Comparison of ENCODE assay signal across 1 cellular context in the genomic region with DNA sequence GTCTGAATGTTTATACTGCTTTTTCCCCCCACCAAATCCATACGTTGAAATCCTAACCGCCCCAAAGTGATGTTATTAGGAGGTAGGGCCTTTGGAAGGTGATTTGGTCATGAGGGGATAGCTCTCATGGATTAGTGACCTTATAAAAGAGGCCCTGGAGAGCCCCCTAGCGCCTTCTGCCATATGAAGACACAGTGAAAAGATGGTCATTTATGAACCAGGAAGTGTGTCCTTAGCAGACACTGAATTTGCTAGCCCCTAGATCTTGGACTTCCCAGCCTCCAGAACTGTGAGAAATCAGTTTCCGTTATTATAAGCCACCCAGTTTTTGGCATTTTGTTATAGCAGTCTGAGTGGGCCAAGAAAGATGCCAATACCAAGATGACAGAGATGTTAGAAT.
TF ChIP-seq lines count a peak whose summit lies in the region.

No MANE protein-coding gene starts in this region.

TF ChIP-seq in SK-N-SH treated with all-trans-retinoic acid at 6 μM for 48 hours, 23 proteins besides CTCF, POLR2A, EP300 and RAD21 (continued from another document):
- TF ChIP-seq, protein P1, sequence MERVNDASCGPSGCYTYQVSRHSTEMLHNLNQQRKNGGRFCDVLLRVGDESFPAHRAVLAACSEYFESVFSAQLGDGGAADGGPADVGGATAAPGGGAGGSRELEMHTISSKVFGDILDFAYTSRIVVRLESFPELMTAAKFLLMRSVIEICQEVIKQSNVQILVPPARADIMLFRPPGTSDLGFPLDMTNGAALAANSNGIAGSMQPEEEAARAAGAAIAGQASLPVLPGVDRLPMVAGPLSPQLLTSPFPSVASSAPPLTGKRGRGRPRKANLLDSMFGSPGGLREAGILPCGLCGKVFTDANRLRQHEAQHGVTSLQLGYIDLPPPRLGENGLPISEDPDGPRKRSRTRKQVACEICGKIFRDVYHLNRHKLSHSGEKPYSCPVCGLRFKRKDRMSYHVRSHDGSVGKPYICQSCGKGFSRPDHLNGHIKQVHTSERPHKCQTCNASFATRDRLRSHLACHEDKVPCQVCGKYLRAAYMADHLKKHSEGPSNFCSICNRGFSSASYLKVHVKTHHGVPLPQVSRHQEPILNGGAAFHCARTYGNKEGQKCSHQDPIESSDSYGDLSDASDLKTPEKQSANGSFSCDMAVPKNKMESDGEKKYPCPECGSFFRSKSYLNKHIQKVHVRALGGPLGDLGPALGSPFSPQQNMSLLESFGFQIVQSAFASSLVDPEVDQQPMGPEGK (CRISPR knock-in tag; IDR thresholded peaks at IDR 0.05; ENCODE audit: borderline replicate concordance), result no peak
- no peak for TF ChIP-seq ZFP30 (CRISPR knock-in tag; IDR thresholded peaks at IDR 0.05)
- no peak for TF ChIP-seq ESRRG (CRISPR knock-in tag; IDR thresholded peaks at IDR 0.05)
- no peak for TF ChIP-seq ZC3H10 (CRISPR knock-in tag; IDR thresholded peaks at IDR 0.05)
- TF ChIP-seq ISL1 (CRISPR knock-in tag; IDR thresholded peaks at IDR 0.05), result no peak
- TF ChIP-seq, protein P2, sequence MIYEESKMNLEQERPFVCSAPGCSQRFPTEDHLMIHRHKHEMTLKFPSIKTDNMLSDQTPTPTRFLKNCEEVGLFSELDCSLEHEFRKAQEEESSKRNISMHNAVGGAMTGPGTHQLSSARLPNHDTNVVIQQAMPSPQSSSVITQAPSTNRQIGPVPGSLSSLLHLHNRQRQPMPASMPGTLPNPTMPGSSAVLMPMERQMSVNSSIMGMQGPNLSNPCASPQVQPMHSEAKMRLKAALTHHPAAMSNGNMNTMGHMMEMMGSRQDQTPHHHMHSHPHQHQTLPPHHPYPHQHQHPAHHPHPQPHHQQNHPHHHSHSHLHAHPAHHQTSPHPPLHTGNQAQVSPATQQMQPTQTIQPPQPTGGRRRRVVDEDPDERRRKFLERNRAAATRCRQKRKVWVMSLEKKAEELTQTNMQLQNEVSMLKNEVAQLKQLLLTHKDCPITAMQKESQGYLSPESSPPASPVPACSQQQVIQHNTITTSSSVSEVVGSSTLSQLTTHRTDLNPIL (CRISPR knock-in tag; IDR thresholded peaks at IDR 0.05; ENCODE audit: low read depth), result no peak
- no peak for TF ChIP-seq ZFP3 (CRISPR knock-in tag; IDR thresholded peaks at IDR 0.05)
- no peak for TF ChIP-seq ZNF8 (CRISPR knock-in tag; IDR thresholded peaks at IDR 0.05)
- no peak for TF ChIP-seq OSR1 (CRISPR knock-in tag; IDR thresholded peaks at IDR 0.05)
